ENCODE assay signal across 19 cellular contexts in the genomic region with DNA sequence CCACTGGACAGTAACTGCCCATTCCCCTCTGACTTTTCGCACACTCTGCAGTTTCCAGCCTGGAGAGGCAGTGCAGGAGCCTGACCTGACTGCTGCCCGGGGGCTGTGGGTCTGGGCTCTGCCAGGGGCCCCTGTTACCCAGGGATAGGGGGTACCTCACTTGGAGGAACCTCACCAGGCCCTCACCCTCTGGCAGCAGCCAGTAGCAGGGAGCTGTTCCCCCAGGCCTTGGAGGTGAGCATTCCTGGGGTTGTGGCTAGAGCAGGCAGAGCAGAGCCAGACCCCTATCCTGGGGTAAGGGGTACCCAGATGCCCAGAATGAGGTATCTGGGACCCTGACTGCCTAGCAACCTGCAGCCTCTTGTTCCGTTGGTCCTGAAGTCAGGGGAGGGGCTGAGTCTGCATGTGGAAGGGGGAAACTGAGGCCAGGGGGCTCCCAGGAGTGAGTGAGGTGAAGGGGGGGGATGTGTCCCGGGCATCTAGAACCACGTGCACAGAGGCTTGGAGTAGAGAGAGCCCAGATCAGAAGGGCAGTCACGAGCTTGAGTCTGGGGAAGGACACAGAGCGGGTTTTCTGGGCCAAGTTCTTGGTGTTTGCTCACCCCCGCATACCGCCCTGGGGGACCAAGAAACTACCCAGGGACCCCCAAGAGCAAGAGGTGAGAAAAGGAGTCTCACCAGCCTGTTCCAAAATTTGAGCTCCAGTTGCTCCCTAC. TPM values are rescaled to one million over a fixed set of nuclear protein-coding genes. Genes with fewer than 3 reads are reported as not detected.
DNase-seq lines count a peak whose midpoint lies in the region; ATAC-seq and TF ChIP-seq lines count a peak whose summit lies in the region.
"Had no signal": no experiment of that assay in that cellular context is flagged by ENCODE, and none has a peak within 500 bp of the region (broad histone marks: within the 10 kb centered on the region; RNA-seq: fewer than 3 reads in every experiment).

No MANE protein-coding gene starts in this region.

- ATAC-seq in activated CD8-positive, alpha-beta memory T cell treated with anti-CD3 and anti-CD28 coated beads, Interleukin-2, amount 10 ng/mL, durations not matched to agents 7 days and 5 days: no peak
- ATAC-seq in GM18498 (IDR thresholded peaks at IDR 0.05; ENCODE audit: unreplicated experiment): no peak
- ATAC-seq: A549 had no signal

- H3K36me3 ChIP-seq in sigmoid colon: no peaks in the 10 kb centered on the region
- no peaks in the 10 kb centered on the region for H3K36me3 ChIP-seq in CD8-positive, alpha-beta memory T cell (ENCODE audit: insufficient read depth, low read length)
- H3K36me3 ChIP-seq: SJSA1 had no signal

- no peak for TF ChIP-seq EP300 in sigmoid colon (IDR thresholded peaks at IDR 0.05)

- no peak overlapping the region for H3K27ac ChIP-seq in sigmoid colon
- no peak overlapping the region for H3K27ac ChIP-seq in CD8-positive, alpha-beta memory T cell (ENCODE audit: low read depth, low read length)
- H3K27ac ChIP-seq: A549, C4-2B, PC-9, SJSA1 had no signal

- H3K4me3 Mint-ChIP-seq in activated CD8-positive, alpha-beta memory T cell treated with anti-CD3 and anti-CD28 coated beads, Interleukin-2, amount 10 ng/mL, durations not matched to agents 7 days and 5 days: no peak overlapping the region
- H3K4me3 Mint-ChIP-seq in CD8-positive, alpha-beta memory T cell: no peak overlapping the region

- peaks cover 6% of the 10 kb centered on the region for H3K27me3 Mint-ChIP-seq in activated CD8-positive, alpha-beta memory T cell treated with anti-CD3 and anti-CD28 coated beads, Interleukin-2, amount 10 ng/mL, durations not matched to agents 7 days and 5 days
- peaks cover 2 to 17% of the 10 kb centered on the region in 2 donors for H3K27me3 Mint-ChIP-seq in CD8-positive, alpha-beta memory T cell

- no peak overlapping the region for H3K27ac Mint-ChIP-seq in activated CD8-positive, alpha-beta memory T cell treated with anti-CD3 and anti-CD28 coated beads, Interleukin-2, amount 10 ng/mL, durations not matched to agents 7 days and 5 days
- H3K27ac Mint-ChIP-seq in CD8-positive, alpha-beta memory T cell: peak overlapping the region in 1 of 8 donors; percentile 94

- no peaks in the 10 kb centered on the region for H3K9me3 Mint-ChIP-seq in activated CD8-positive, alpha-beta memory T cell treated with anti-CD3 and anti-CD28 coated beads, Interleukin-2, amount 10 ng/mL, durations not matched to agents 7 days and 5 days (ENCODE audit: low read depth)
- no peaks in the 10 kb centered on the region for H3K9me3 Mint-ChIP-seq in CD8-positive, alpha-beta memory T cell

- no peak for TF ChIP-seq POLR2A in sigmoid colon (IDR thresholded peaks at IDR 0.05)

- no peaks in the 10 kb centered on the region for H3K4me1 Mint-ChIP-seq in activated CD8-positive, alpha-beta memory T cell treated with anti-CD3 and anti-CD28 coated beads, Interleukin-2, amount 10 ng/mL, durations not matched to agents 7 days and 5 days
- H3K4me1 Mint-ChIP-seq in CD8-positive, alpha-beta memory T cell: no peaks in the 10 kb centered on the region

- POLR2A ChIA-PET in CD8-positive, alpha-beta memory T cell (lab: Charles Lee): no interaction called here

- no peaks in the 10 kb centered on the region for H3K36me3 Mint-ChIP-seq in activated CD8-positive, alpha-beta memory T cell treated with anti-CD3 and anti-CD28 coated beads, Interleukin-2, amount 10 ng/mL, durations not matched to agents 7 days and 5 days
- no peaks in the 10 kb centered on the region for H3K36me3 Mint-ChIP-seq in CD8-positive, alpha-beta memory T cell

- intact Hi-C loops in sigmoid colon (cut with DNase I): no loop called here

- 86 to 93% methylated on average over 9 of the region's 9 CpGs for WGBS in sigmoid colon, 2 donors

- no peak overlapping the region for H3K4me3 ChIP-seq in sigmoid colon
- no peak overlapping the region for H3K4me3 ChIP-seq in CD8-positive, alpha-beta memory T cell (ENCODE audit: low read length)
- H3K4me3 ChIP-seq: A549, PC-9, SJSA1 had no signal

- H3K9me3 ChIP-seq in sigmoid colon: no peaks in the 10 kb centered on the region
- H3K9me3 ChIP-seq in CD8-positive, alpha-beta memory T cell (ENCODE audit: low read length): no peaks in the 10 kb centered on the region
- H3K9me3 ChIP-seq: A549, SJSA1 had no signal

- no peak for TF ChIP-seq CTCF in sigmoid colon (IDR thresholded peaks at IDR 0.05)

- DNase-seq in GM03348 (ENCODE audit: low spot score) (peak; percentile 0), islet precursor cell (peak; percentile 39), sigmoid colon (peak; percentile 56), DMS 273 treated with DMSO at 0.1 percent for 48 hours (lab: John Stamatoyannopoulos, UW) (no peak), DMS114 treated with DMSO at 0.1 percent for 48 hours (lab: John Stamatoyannopoulos, UW; ENCODE audit: unreplicated experiment) (no peak)
- DNase-seq in activated CD8-positive, alpha-beta memory T cell treated with anti-CD3 and anti-CD28 coated beads, Interleukin-2, amount 10 ng/mL, durations not matched to agents 7 days and 5 days: peak; percentile 33
- no peak for DNase-seq in CD8-positive, alpha-beta memory T cell
- DNase-seq: COR-L47, MV-4-11, NCI-H1417, NCI-H1930, NCI-H2171, NCI-H510A, NCI-H774, PC-9 had no signal

- peaks cover 0 to under 1% (median 0%) of the 10 kb centered on the region in 3 donors for H3K27me3 ChIP-seq in sigmoid colon
- H3K27me3 ChIP-seq in CD8-positive, alpha-beta memory T cell (ENCODE audit: insufficient read depth, low read length, poor library complexity, severe bottlenecking): no peaks in the 10 kb centered on the region
- H3K27me3 ChIP-seq: SJSA1 had no signal

- no peaks in the 10 kb centered on the region for H3K4me1 ChIP-seq in sigmoid colon
- no peaks in the 10 kb centered on the region for H3K4me1 ChIP-seq in CD8-positive, alpha-beta memory T cell (ENCODE audit: insufficient read depth, low read length)
- H3K4me1 ChIP-seq: A549 had no signal

- CTCF ChIA-PET in activated CD8-positive, alpha-beta memory T cell treated with anti-CD3 and anti-CD28 coated beads, Interleukin-2, amount 10 ng/mL, durations not matched to agents 7 days and 5 days (lab: Charles Lee): no interaction called here
- CTCF ChIA-PET in CD8-positive, alpha-beta memory T cell (lab: Charles Lee): no interaction called here

RNA-seq across cellular contexts. Expression of a gene that starts 43.9 kb away (rescaled TPM):
- total RNA-seq in activated CD8-positive, alpha-beta memory T cell treated with anti-CD3 and anti-CD28 coated beads, Interleukin-2, amount 10 ng/mL, durations not matched to agents 7 days and 5 days: not detected
- total RNA-seq in sigmoid colon: under 1 TPM in 1 of 4 donors, not detected in 3; 0.27 TPM
- polyA plus RNA-seq in sigmoid colon: not detected
- not detected for total RNA-seq in CD8-positive, alpha-beta memory T cell
- not detected for polyA plus RNA-seq in CD8-positive, alpha-beta memory T cell
- total RNA-seq: PC-9 had no signal
- polyA plus RNA-seq: A549 had no signal

Comparison
In these comparisons a context has a peak if more than half of its experiments do, and no peak if none do; other contexts are left out.
1. DNase-seq: peak in GM03348 (single experiment), activated CD8-positive, alpha-beta memory T cell treated with anti-CD3 and anti-CD28 coated beads, Interleukin-2, amount 10 ng/mL, durations not matched to agents 7 days and 5 days (single experiment), islet precursor cell (single experiment) and sigmoid colon (single experiment); none in DMS 273 treated with DMSO at 0.1 percent for 48 hours (single experiment), DMS114 treated with DMSO at 0.1 percent for 48 hours (single experiment) and CD8-positive, alpha-beta memory T cell (0 of 5).